Comparison of ENCODE assay signal across 8 cellular contexts in genomic region chr1:159922499-159923202, GRCh38. TPM values are rescaled to one million over a fixed set of nuclear protein-coding genes. Genes with fewer than 3 reads are reported as not detected.
DNase-seq lines count a peak whose midpoint lies in the region; ATAC-seq and TF ChIP-seq lines count a peak whose summit lies in the region.

No MANE protein-coding gene starts in this region.

- peak; percentile 6 for ATAC-seq in GM18907 (IDR thresholded peaks at IDR 0.05; ENCODE audit: unreplicated experiment)

- H3K4me3 ChIP-seq in fibroblast of lung (replicated peaks in 1 of 4; ENCODE audit: control extremely low read depth in 1 of 4, insufficient read depth in 1 of 4, low read depth in 3 of 4, low read length in 4 of 4), result peak overlapping the region; percentile 44 to 98 (median 85)
- H3K4me3 ChIP-seq in trophoblast cell (ENCODE audit: low read depth, low read length), result peak overlapping the region; percentile 25

- peak overlapping the region; percentile 96 for H3K4me2 ChIP-seq in fibroblast of lung (ENCODE audit: extremely low read depth, insufficient read depth, low read length)
- peak overlapping the region; percentile 65 for H3K4me2 ChIP-seq in trophoblast cell (ENCODE audit: low read length)

- no peak overlapping the region for H3K23ac ChIP-seq in trophoblast cell (ENCODE audit: low read length)

- DNase-seq in SK-N-DZ (ENCODE audit: low spot score) (peak; percentile 73), fibroblast of lung (ENCODE audit: low read depth in 2 of 2) (peak; percentile 22 to 97), trophoblast cell (peak in 1 of 2 donors; percentile 40), pons (ENCODE audit: low spot score) (no peak), NCI-H510A treated with DMSO at 0.1 percent for 48 hours (lab: John Stamatoyannopoulos, UW) (no peak)
- DNase-seq in NK-92 treated with Interleukin-12 subunit alpha and Interleukin-12 subunit beta, amount 100 ng/mL, for 24 hours (lab: John Stamatoyannopoulos, UW), result no peak
- DNase-seq in activated CD4-positive, CD25-positive, alpha-beta regulatory T cell (lab: John Stamatoyannopoulos, UW), result no peak

- H3K27ac ChIP-seq in fibroblast of lung (ENCODE audit: insufficient read depth, low read length) (peak overlapping the region; percentile 100), trophoblast cell (ENCODE audit: low read depth, low read length) (peak overlapping the region; percentile 98)

- no peaks in the 10 kb centered on the region for H3K9me3 ChIP-seq in fibroblast of lung (ENCODE audit: control insufficient read depth, insufficient read depth, low read depth, low read length)
- peaks cover 2% of the 10 kb centered on the region for H3K9me3 ChIP-seq in trophoblast cell (ENCODE audit: insufficient read depth, low read depth, low read length)

- H2AFZ ChIP-seq in fibroblast of lung (ENCODE audit: low read length), result no peak overlapping the region
- H2AFZ ChIP-seq in trophoblast cell (ENCODE audit: insufficient read depth, low read length, poor library complexity), result no peak overlapping the region

- peak overlapping the region; percentile 99 for H4K91ac ChIP-seq in trophoblast cell (ENCODE audit: low read depth, low read length)

- H4K8ac ChIP-seq in trophoblast cell (ENCODE audit: low read depth, low read length), result peak overlapping the region; percentile 15

- WGBS in trophoblast cell (ENCODE audit: extremely low coverage, insufficient coverage, insufficient read length), result no CpG with 5 or more reads among the region's 8 CpGs

- peak overlapping the region; percentile 31 for H2BK12ac ChIP-seq in trophoblast cell (ENCODE audit: low read length)

- TF ChIP-seq CTCF in fibroblast of lung (conservative IDR thresholded peaks at IDR 0.05 in 1 of 2, IDR thresholded peaks at IDR 0.05 in 1 of 2; ENCODE audit: low read depth in 1 of 2, low read length in 2 of 2), result no peak

- H3K4me1 ChIP-seq in fibroblast of lung (ENCODE audit: control insufficient read depth, extremely low read depth, insufficient read depth, low read length) (peaks cover 36% of the 10 kb centered on the region), trophoblast cell (ENCODE audit: control insufficient read depth in 1 of 2, insufficient read depth in 2 of 2, low read length in 2 of 2) (peaks cover 26 to 32% of the 10 kb centered on the region in 2 experiments)

- peak overlapping the region; percentile 95 for H3K4ac ChIP-seq in trophoblast cell (ENCODE audit: low read depth, low read length)

- H3K79me1 ChIP-seq in trophoblast cell (ENCODE audit: low read length), result peaks cover 35% of the 10 kb centered on the region

- H3K27me3 ChIP-seq in fibroblast of lung (ENCODE audit: control insufficient read depth, insufficient read depth, low read length) (no peaks in the 10 kb centered on the region), trophoblast cell (ENCODE audit: insufficient read depth, low read length) (no peaks in the 10 kb centered on the region)

- peaks cover 62% of the 10 kb centered on the region for H3K79me2 ChIP-seq in fibroblast of lung (ENCODE audit: control insufficient read depth, insufficient read depth, low read length)
- peaks cover 38% of the 10 kb centered on the region for H3K79me2 ChIP-seq in trophoblast cell (ENCODE audit: control insufficient read depth, insufficient read depth, low read length, poor library complexity)

- H4K12ac ChIP-seq in trophoblast cell (ENCODE audit: low read depth, low read length), result peak overlapping the region; percentile 1

- H2BK5ac ChIP-seq in trophoblast cell (ENCODE audit: low read depth, low read length, poor library complexity), result peak overlapping the region; percentile 51

- H3K18ac ChIP-seq in trophoblast cell (ENCODE audit: low read length), result peak overlapping the region; percentile 70

- H3K36me3 ChIP-seq in fibroblast of lung (ENCODE audit: control insufficient read depth, insufficient read depth, low read length) (peaks cover 27% of the 10 kb centered on the region), trophoblast cell (ENCODE audit: control insufficient read depth in 1 of 2, insufficient read depth in 2 of 2, low read length in 2 of 2) (peaks cover 41 to 46% of the 10 kb centered on the region in 2 experiments)

- H2BK120ac ChIP-seq in trophoblast cell (ENCODE audit: insufficient read depth, low read length, poor library complexity), result peak overlapping the region; percentile 14

- peak overlapping the region; percentile 99 for H3K9ac ChIP-seq in fibroblast of lung (ENCODE audit: insufficient read depth, low read length)
- peak overlapping the region; percentile 54 for H3K9ac ChIP-seq in trophoblast cell (ENCODE audit: low read length)

- peak overlapping the region; percentile 64 for H2AK5ac ChIP-seq in trophoblast cell (ENCODE audit: low read length)

- H4K20me1 ChIP-seq in fibroblast of lung (ENCODE audit: control insufficient read depth, extremely low read depth, insufficient read depth, low read length), result no peaks in the 10 kb centered on the region

- H3K14ac ChIP-seq in trophoblast cell (ENCODE audit: low read length), result peak overlapping the region; percentile 81

RNA-seq across cellular contexts. Expression of gene TAGLN2, which starts 2.7 kb away (rescaled TPM):
- 195 and 211 TPM in 2 replicates for polyA plus RNA-seq in SK-N-DZ (2014; cell fraction: cytosol; rRNA removed)
- polyA plus RNA-seq in SK-N-DZ (2014; cell fraction: nucleus; rRNA removed), result 87.6 and 96.3 TPM in 2 replicates
- 220 and 300 TPM in 2 replicates for total RNA-seq in fibroblast of lung
- 718 and 768 TPM in 2 replicates for polyA plus RNA-seq in fibroblast of lung
- 846 and 900 TPM in 2 replicates for polyA plus RNA-seq in fibroblast of lung (2012)
- 726 and 765 TPM in 2 replicates for polyA minus RNA-seq in fibroblast of lung (ENCODE audit: low replicate concordance)
- 498 and 501 TPM in 2 replicates for polyA plus RNA-seq in trophoblast cell (2013)

RNA-seq across cellular contexts. Expression of gene CFAP45, which starts 22.7 kb away (rescaled TPM):
- 0.17 and 0.29 TPM in 2 replicates for polyA plus RNA-seq in SK-N-DZ (2014; cell fraction: cytosol; rRNA removed)
- polyA plus RNA-seq in SK-N-DZ (2014; cell fraction: nucleus; rRNA removed), result 4.3 TPM in 1 of 2 replicates, not detected in the other
- total RNA-seq in fibroblast of lung, result 0.51 and 1.5 TPM in 2 replicates
- polyA plus RNA-seq in fibroblast of lung, result 1.1 and 1.2 TPM in 2 replicates
- polyA plus RNA-seq in fibroblast of lung (2012), result 0.95 and 1.6 TPM in 2 replicates
- polyA minus RNA-seq in fibroblast of lung (ENCODE audit: low replicate concordance), result not detected in 2 replicates
- 2.0 and 2.1 TPM in 2 replicates for polyA plus RNA-seq in trophoblast cell (2013)

RNA-seq across cellular contexts. Expression of gene IGSF9, which starts 22.8 kb away (rescaled TPM):
- 16.2 and 17.5 TPM in 2 replicates for polyA plus RNA-seq in SK-N-DZ (2014; cell fraction: cytosol; rRNA removed)
- polyA plus RNA-seq in SK-N-DZ (2014; cell fraction: nucleus; rRNA removed), result 40.6 and 58.6 TPM in 2 replicates
- under 0.01 TPM in 2 replicates for total RNA-seq in fibroblast of lung
- polyA plus RNA-seq in fibroblast of lung, result not detected in 2 replicates
- polyA plus RNA-seq in fibroblast of lung (2012), result not detected in 2 replicates
- polyA minus RNA-seq in fibroblast of lung (ENCODE audit: low replicate concordance), result not detected in 2 replicates
- 2.0 and 2.3 TPM in 2 replicates for polyA plus RNA-seq in trophoblast cell (2013)

RNA-seq across cellular contexts. Expression of gene SLAMF9, which starts 31.4 kb away (rescaled TPM):
- not detected in 2 replicates for polyA plus RNA-seq in SK-N-DZ (2014; cell fraction: cytosol; rRNA removed)
- not detected in 2 replicates for polyA plus RNA-seq in SK-N-DZ (2014; cell fraction: nucleus; rRNA removed)
- total RNA-seq in fibroblast of lung, result not detected in 2 replicates
- polyA plus RNA-seq in fibroblast of lung, result not detected in 2 replicates
- not detected in 2 replicates for polyA plus RNA-seq in fibroblast of lung (2012)
- polyA minus RNA-seq in fibroblast of lung (ENCODE audit: low replicate concordance), result not detected in 2 replicates
- polyA plus RNA-seq in trophoblast cell (2013), result not detected in 2 replicates

Comparison
In these comparisons a context has a peak if more than half of its experiments do, and no peak if none do; other contexts are left out.
1. DNase-seq: peak in SK-N-DZ (single experiment) and fibroblast of lung (2 of 2); none in pons (single experiment), NK-92 treated with Interleukin-12 subunit alpha and Interleukin-12 subunit beta, amount 100 ng/mL, for 24 hours (single experiment), NCI-H510A treated with DMSO at 0.1 percent for 48 hours (single experiment) and activated CD4-positive, CD25-positive, alpha-beta regulatory T cell (0 of 4).